ENCODE assay signal across 1 cellular context in the genomic region with DNA sequence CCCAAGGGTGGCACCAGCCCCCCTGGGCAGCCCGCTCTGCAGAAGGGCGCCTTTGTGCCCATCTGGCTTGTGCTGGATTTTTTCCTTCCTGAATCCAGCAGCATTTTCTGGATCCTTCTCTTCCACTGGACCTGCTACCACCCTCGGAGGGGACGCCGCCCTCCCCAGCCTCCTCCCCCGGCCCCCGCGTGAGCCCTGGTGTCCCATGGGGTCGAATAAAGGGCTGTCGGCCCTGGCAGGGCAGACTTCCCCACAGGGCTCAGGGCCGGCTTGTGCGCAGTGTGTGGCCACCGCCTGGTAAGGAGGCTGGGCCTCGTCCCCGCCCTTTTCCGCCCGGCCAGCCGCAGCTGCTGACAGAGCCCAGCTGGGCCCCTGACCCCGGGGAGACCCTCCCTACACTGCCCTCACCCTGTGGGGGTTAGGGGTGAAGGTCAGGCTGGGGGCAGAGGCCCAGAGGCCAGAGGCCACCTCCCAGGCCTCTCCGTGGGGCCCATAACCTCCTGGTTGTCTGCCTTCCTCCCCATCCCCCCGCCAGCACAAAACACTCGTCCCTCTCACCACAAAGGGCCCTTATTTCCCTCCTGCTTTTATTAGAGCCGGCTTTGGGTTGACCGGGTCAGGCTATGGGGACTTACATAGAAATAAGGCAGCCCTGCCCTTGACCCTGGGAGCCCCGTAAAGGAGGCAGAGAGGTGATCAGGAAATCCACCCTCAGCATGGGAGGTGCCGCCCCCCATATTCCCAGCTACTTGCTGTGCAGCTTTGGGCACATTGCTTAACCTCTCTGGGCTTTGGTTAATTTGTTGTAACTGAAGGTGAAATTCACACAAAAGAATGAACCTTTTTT.
TF ChIP-seq lines count a peak whose summit lies in the region.

No MANE protein-coding gene starts in this region.

TF ChIP-seq in HepG2, 621 proteins besides CTCF, POLR2A, EP300 and RAD21 (continued from another document and continues in another):
- peak; percentile 85 for TF ChIP-seq RBFOX2 (IDR thresholded peaks at IDR 0.05; ENCODE audit: low read depth, low read length)
- TF ChIP-seq ZNF251 (CRISPR knock-in tag; IDR thresholded peaks at IDR 0.05), result no peak
- no peak for TF ChIP-seq PAF1 (CRISPR knock-in tag; IDR thresholded peaks at IDR 0.05)
- TF ChIP-seq MATR3 (CRISPR knock-in tag; IDR thresholded peaks at IDR 0.05), result no peak
- TF ChIP-seq ZNF432 (CRISPR knock-in tag; IDR thresholded peaks at IDR 0.05; ENCODE audit: borderline replicate concordance), result no peak
- TF ChIP-seq, protein P1, sequence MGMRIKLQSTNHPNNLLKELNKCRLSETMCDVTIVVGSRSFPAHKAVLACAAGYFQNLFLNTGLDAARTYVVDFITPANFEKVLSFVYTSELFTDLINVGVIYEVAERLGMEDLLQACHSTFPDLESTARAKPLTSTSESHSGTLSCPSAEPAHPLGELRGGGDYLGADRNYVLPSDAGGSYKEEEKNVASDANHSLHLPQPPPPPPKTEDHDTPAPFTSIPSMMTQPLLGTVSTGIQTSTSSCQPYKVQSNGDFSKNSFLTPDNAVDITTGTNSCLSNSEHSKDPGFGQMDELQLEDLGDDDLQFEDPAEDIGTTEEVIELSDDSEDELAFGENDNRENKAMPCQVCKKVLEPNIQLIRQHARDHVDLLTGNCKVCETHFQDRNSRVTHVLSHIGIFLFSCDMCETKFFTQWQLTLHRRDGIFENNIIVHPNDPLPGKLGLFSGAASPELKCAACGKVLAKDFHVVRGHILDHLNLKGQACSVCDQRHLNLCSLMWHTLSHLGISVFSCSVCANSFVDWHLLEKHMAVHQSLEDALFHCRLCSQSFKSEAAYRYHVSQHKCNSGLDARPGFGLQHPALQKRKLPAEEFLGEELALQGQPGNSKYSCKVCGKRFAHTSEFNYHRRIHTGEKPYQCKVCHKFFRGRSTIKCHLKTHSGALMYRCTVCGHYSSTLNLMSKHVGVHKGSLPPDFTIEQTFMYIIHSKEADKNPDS (CRISPR knock-in tag; IDR thresholded peaks at IDR 0.05), result peak; percentile 97
- peak; percentile 99 for TF ChIP-seq ZNF772 (CRISPR knock-in tag; IDR thresholded peaks at IDR 0.05)
- TF ChIP-seq, protein P2, sequence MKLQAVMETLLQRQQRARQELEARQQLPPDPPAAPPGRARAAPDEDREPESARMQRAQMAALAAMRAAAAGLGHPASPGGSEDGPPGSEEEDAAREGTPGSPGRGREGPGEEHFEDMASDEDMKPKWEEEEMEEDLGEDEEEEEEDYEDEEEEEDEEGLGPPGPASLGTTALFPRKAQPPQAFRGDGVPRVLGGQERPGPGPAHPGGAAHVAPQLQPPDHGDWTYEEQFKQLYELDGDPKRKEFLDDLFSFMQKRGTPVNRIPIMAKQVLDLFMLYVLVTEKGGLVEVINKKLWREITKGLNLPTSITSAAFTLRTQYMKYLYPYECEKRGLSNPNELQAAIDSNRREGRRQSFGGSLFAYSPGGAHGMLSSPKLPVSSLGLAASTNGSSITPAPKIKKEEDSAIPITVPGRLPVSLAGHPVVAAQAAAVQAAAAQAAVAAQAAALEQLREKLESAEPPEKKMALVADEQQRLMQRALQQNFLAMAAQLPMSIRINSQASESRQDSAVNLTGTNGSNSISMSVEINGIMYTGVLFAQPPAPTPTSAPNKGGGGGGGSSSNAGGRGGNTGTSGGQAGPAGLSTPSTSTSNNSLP (IDR thresholded peaks at IDR 0.05; ENCODE audit: low read depth, low read length), result 0 out of 2 replicates have a peak, but pooled peaks have one; percentile 8
- TF ChIP-seq DNMT1 (CRISPR knock-in tag; IDR thresholded peaks at IDR 0.05), result peak; percentile 94; the same call in 1 of the 2 replicates
- TF ChIP-seq SIX4 (CRISPR knock-in tag; IDR thresholded peaks at IDR 0.05), result peak; percentile 87
- peak; percentile 94 for TF ChIP-seq SOX5 (CRISPR knock-in tag; IDR thresholded peaks at IDR 0.05; ENCODE audit: borderline replicate concordance)
- TF ChIP-seq, protein P3, sequence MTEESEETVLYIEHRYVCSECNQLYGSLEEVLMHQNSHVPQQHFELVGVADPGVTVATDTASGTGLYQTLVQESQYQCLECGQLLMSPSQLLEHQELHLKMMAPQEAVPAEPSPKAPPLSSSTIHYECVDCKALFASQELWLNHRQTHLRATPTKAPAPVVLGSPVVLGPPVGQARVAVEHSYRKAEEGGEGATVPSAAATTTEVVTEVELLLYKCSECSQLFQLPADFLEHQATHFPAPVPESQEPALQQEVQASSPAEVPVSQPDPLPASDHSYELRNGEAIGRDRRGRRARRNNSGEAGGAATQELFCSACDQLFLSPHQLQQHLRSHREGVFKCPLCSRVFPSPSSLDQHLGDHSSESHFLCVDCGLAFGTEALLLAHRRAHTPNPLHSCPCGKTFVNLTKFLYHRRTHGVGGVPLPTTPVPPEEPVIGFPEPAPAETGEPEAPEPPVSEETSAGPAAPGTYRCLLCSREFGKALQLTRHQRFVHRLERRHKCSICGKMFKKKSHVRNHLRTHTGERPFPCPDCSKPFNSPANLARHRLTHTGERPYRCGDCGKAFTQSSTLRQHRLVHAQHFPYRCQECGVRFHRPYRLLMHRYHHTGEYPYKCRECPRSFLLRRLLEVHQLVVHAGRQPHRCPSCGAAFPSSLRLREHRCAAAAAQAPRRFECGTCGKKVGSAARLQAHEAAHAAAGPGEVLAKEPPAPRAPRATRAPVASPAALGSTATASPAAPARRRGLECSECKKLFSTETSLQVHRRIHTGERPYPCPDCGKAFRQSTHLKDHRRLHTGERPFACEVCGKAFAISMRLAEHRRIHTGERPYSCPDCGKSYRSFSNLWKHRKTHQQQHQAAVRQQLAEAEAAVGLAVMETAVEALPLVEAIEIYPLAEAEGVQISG (CRISPR knock-in tag; IDR thresholded peaks at IDR 0.05), result peak; percentile 95
- no peak for TF ChIP-seq PAX8 (CRISPR knock-in tag; IDR thresholded peaks at IDR 0.05; ENCODE audit: borderline replicate concordance)
- TF ChIP-seq RXRA (CRISPR knock-in tag; IDR thresholded peaks at IDR 0.05), result peak; percentile 100
- TF ChIP-seq, protein P4, sequence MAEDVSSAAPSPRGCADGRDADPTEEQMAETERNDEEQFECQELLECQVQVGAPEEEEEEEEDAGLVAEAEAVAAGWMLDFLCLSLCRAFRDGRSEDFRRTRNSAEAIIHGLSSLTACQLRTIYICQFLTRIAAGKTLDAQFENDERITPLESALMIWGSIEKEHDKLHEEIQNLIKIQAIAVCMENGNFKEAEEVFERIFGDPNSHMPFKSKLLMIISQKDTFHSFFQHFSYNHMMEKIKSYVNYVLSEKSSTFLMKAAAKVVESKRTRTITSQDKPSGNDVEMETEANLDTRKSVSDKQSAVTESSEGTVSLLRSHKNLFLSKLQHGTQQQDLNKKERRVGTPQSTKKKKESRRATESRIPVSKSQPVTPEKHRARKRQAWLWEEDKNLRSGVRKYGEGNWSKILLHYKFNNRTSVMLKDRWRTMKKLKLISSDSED (CRISPR knock-in tag; IDR thresholded peaks at IDR 0.05), result 0 out of 2 replicates have a peak, but pooled peaks have one; percentile 30
- TF ChIP-seq EZH2 (conservative IDR thresholded peaks at IDR 0.05; ENCODE audit: low read depth, low read length), result no peak
- TF ChIP-seq, protein P5, sequence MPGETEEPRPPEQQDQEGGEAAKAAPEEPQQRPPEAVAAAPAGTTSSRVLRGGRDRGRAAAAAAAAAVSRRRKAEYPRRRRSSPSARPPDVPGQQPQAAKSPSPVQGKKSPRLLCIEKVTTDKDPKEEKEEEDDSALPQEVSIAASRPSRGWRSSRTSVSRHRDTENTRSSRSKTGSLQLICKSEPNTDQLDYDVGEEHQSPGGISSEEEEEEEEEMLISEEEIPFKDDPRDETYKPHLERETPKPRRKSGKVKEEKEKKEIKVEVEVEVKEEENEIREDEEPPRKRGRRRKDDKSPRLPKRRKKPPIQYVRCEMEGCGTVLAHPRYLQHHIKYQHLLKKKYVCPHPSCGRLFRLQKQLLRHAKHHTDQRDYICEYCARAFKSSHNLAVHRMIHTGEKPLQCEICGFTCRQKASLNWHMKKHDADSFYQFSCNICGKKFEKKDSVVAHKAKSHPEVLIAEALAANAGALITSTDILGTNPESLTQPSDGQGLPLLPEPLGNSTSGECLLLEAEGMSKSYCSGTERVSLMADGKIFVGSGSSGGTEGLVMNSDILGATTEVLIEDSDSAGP (CRISPR knock-in tag; IDR thresholded peaks at IDR 0.05; ENCODE audit: borderline replicate concordance), result peak; percentile 96
- peak; percentile 93 for TF ChIP-seq SRSF1 (optimal IDR thresholded peaks at IDR 0.05; ENCODE audit: low read depth, low read length)
- TF ChIP-seq HOXA5 (CRISPR knock-in tag; IDR thresholded peaks at IDR 0.05), result peak; percentile 94
- TF ChIP-seq, protein P6, sequence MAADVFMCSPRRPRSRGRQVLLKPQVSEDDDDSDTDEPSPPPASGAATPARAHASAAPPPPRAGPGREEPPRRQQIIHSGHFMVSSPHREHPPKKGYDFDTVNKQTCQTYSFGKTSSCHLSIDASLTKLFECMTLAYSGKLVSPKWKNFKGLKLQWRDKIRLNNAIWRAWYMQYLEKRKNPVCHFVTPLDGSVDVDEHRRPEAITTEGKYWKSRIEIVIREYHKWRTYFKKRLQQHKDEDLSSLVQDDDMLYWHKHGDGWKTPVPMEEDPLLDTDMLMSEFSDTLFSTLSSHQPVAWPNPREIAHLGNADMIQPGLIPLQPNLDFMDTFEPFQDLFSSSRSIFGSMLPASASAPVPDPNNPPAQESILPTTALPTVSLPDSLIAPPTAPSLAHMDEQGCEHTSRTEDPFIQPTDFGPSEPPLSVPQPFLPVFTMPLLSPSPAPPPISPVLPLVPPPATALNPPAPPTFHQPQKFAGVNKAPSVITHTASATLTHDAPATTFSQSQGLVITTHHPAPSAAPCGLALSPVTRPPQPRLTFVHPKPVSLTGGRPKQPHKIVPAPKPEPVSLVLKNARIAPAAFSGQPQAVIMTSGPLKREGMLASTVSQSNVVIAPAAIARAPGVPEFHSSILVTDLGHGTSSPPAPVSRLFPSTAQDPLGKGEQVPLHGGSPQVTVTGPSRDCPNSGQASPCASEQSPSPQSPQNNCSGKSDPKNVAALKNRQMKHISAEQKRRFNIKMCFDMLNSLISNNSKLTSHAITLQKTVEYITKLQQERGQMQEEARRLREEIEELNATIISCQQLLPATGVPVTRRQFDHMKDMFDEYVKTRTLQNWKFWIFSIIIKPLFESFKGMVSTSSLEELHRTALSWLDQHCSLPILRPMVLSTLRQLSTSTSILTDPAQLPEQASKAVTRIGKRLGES (CRISPR knock-in tag; IDR thresholded peaks at IDR 0.05; ENCODE audit: borderline replicate concordance), result peak; percentile 86; the same call in 1 of the 2 replicates
- TF ChIP-seq HHEX (CRISPR knock-in tag; IDR thresholded peaks at IDR 0.05), result peak; percentile 86
- TF ChIP-seq MED13 (CRISPR knock-in tag; IDR thresholded peaks at IDR 0.05), result peak; percentile 98
- TF ChIP-seq ZNF550 (CRISPR knock-in tag; IDR thresholded peaks at IDR 0.05; ENCODE audit: borderline replicate concordance), result 0 out of 2 replicates have a peak, but pooled peaks have one; percentile 17
- TF ChIP-seq, protein P7, sequence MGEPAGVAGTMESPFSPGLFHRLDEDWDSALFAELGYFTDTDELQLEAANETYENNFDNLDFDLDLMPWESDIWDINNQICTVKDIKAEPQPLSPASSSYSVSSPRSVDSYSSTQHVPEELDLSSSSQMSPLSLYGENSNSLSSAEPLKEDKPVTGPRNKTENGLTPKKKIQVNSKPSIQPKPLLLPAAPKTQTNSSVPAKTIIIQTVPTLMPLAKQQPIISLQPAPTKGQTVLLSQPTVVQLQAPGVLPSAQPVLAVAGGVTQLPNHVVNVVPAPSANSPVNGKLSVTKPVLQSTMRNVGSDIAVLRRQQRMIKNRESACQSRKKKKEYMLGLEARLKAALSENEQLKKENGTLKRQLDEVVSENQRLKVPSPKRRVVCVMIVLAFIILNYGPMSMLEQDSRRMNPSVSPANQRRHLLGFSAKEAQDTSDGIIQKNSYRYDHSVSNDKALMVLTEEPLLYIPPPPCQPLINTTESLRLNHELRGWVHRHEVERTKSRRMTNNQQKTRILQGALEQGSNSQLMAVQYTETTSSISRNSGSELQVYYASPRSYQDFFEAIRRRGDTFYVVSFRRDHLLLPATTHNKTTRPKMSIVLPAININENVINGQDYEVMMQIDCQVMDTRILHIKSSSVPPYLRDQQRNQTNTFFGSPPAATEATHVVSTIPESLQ (CRISPR knock-in tag; conservative IDR thresholded peaks at IDR 0.05), result no peak
- TF ChIP-seq CENPT (CRISPR knock-in tag; IDR thresholded peaks at IDR 0.05; ENCODE audit: low read depth), result 0 out of 2 replicates have a peak, but pooled peaks have one; percentile 49
- TF ChIP-seq ZNF782 (CRISPR knock-in tag; IDR thresholded peaks at IDR 0.05; ENCODE audit: borderline replicate concordance), result peak; percentile 67; the same call in 1 of the 2 replicates
- no peak for TF ChIP-seq HOXA7 (CRISPR knock-in tag; IDR thresholded peaks at IDR 0.05)
- TF ChIP-seq ZNF468 (CRISPR knock-in tag; IDR thresholded peaks at IDR 0.05), result peak; percentile 92; the same call in 1 of the 2 replicates
- TF ChIP-seq, protein P8, sequence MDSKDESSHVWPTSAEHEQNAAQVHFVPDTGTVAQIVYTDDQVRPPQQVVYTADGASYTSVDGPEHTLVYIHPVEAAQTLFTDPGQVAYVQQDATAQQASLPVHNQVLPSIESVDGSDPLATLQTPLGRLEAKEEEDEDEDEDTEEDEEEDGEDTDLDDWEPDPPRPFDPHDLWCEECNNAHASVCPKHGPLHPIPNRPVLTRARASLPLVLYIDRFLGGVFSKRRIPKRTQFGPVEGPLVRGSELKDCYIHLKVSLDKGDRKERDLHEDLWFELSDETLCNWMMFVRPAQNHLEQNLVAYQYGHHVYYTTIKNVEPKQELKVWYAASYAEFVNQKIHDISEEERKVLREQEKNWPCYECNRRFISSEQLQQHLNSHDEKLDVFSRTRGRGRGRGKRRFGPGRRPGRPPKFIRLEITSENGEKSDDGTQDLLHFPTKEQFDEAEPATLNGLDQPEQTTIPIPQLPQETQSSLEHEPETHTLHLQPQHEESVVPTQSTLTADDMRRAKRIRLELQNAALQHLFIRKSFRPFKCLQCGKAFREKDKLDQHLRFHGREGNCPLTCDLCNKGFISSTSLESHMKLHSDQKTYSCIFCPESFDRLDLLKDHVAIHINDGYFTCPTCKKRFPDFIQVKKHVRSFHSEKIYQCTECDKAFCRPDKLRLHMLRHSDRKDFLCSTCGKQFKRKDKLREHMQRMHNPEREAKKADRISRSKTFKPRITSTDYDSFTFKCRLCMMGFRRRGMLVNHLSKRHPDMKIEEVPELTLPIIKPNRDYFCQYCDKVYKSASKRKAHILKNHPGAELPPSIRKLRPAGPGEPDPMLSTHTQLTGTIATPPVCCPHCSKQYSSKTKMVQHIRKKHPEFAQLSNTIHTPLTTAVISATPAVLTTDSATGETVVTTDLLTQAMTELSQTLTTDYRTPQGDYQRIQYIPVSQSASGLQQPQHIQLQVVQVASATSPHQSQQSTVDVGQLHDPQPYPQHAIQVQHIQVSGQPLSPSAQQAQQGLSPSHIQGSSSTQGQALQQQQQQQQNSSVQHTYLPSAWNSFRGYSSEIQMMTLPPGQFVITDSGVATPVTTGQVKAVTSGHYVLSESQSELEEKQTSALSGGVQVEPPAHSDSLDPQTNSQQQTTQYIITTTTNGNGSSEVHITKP (CRISPR knock-in tag; IDR thresholded peaks at IDR 0.05; ENCODE audit: low read depth), result peak; percentile 70; the same call in 1 of the 2 replicates
- TF ChIP-seq, protein P9, sequence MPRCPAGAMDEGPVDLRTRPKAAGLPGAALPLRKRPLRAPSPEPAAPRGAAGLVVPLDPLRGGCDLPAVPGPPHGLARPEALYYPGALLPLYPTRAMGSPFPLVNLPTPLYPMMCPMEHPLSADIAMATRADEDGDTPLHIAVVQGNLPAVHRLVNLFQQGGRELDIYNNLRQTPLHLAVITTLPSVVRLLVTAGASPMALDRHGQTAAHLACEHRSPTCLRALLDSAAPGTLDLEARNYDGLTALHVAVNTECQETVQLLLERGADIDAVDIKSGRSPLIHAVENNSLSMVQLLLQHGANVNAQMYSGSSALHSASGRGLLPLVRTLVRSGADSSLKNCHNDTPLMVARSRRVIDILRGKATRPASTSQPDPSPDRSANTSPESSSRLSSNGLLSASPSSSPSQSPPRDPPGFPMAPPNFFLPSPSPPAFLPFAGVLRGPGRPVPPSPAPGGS (CRISPR knock-in tag; IDR thresholded peaks at IDR 0.05), result peak; percentile 98
- no peak for TF ChIP-seq SNRNP70 (IDR thresholded peaks at IDR 0.05; ENCODE audit: low read depth, low read length)
